Comparison of ENCODE assay signal across 23 cellular contexts in the genomic region with DNA sequence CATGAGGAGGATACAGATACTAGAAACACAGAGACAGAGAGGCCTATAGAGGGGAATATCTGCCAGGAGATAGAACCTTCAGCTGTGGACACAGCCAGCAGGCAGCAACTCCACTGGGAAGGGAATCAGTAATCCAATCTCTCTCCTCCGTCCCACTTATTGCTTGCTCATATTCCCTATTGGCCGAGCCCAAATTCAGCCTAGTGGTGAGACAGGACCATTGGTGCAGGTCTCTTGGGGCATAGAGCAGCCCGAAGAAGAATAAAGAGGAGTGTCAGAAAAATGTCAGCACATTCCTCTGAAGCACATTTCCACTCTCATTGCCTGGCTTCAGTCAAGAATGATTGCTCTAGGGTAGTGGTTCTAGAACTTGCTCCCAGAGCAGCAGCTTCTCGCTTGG.
"Had no signal": no experiment of that assay in that cellular context is flagged by ENCODE, and none has a peak within 500 bp of the region (broad histone marks: within the 10 kb centered on the region; RNA-seq: fewer than 3 reads in every experiment).

No MANE protein-coding gene starts in this region.

- H3K36me3 Mint-ChIP-seq: activated CD4-positive, alpha-beta memory T cell treated with anti-CD3 and anti-CD28 coated beads for 36 hours; activated naive CD4-positive, alpha-beta T cell treated with anti-CD3 and anti-CD28 coated beads, Interleukin-2, amount 10 ng/mL, durations not matched to agents 7 days and 5 days; activated naive CD8-positive, alpha-beta T cell treated with anti-CD3 and anti-CD28 coated beads for 36 hours; T-cell had no signal

- H3K27ac Mint-ChIP-seq: activated CD4-positive, alpha-beta memory T cell treated with anti-CD3 and anti-CD28 coated beads for 36 hours; activated CD4-positive, alpha-beta T cell treated with anti-CD3 and anti-CD28 coated beads, Interleukin-2, amount 10 ng/mL, durations not matched to agents 7 days and 5 days; activated naive CD4-positive, alpha-beta T cell treated with anti-CD3 and anti-CD28 coated beads, Interleukin-2, amount 10 ng/mL, durations not matched to agents 7 days and 5 days; activated naive CD8-positive, alpha-beta T cell treated with anti-CD3 and anti-CD28 coated beads for 36 hours; activated T-helper 17 cell treated with anti-CD3 and anti-CD28 coated beads, Interleukin-2, amount 50 U/mL, for 72 hours; T-cell had no signal

- H3K4me1 Mint-ChIP-seq: activated CD4-positive, alpha-beta T cell treated with anti-CD3 and anti-CD28 coated beads, Interleukin-2, amount 10 ng/mL, durations not matched to agents 7 days and 5 days; activated naive CD4-positive, alpha-beta T cell treated with anti-CD3 and anti-CD28 coated beads, Interleukin-2, amount 10 ng/mL, durations not matched to agents 7 days and 5 days; activated naive CD8-positive, alpha-beta T cell treated with anti-CD3 and anti-CD28 coated beads for 36 hours; activated T-helper 17 cell treated with anti-CD3 and anti-CD28 coated beads, Interleukin-2, amount 50 U/mL, for 72 hours; T-cell had no signal

- H3K4me3 Mint-ChIP-seq: activated CD4-positive, alpha-beta memory T cell treated with anti-CD3 and anti-CD28 coated beads for 36 hours; activated CD4-positive, alpha-beta T cell treated with anti-CD3 and anti-CD28 coated beads, Interleukin-2, amount 10 ng/mL, durations not matched to agents 7 days and 5 days; activated naive CD4-positive, alpha-beta T cell treated with anti-CD3 and anti-CD28 coated beads, Interleukin-2, amount 10 ng/mL, durations not matched to agents 7 days and 5 days; activated naive CD8-positive, alpha-beta T cell treated with anti-CD3 and anti-CD28 coated beads for 36 hours; activated T-helper 17 cell treated with anti-CD3 and anti-CD28 coated beads, Interleukin-2, amount 50 U/mL, for 72 hours; T-cell had no signal

- ATAC-seq: activated T-helper 17 cell treated with anti-CD3 and anti-CD28 coated beads, Interleukin-2, amount 50 U/mL, for 72 hours; K562; Panc1; Right ventricle myocardium inferior; T-cell had no signal

- DNase-seq: activated CD4-positive, alpha-beta memory T cell treated with anti-CD3 and anti-CD28 coated beads for 36 hours; activated CD4-positive, alpha-beta T cell treated with anti-CD3 and anti-CD28 coated beads, Interleukin-2, amount 10 ng/mL, durations not matched to agents 7 days and 5 days; activated CD4-positive, CD25-positive, alpha-beta regulatory T cell; activated CD8-positive, alpha-beta memory T cell treated with anti-CD3 and anti-CD28 coated beads for 24 hours; activated gamma-delta T cell treated with Interleukin-2 at 50 U/mL for 16 hours; activated naive CD4-positive, alpha-beta T cell treated with anti-CD3 and anti-CD28 coated beads, Interleukin-2, amount 10 ng/mL, durations not matched to agents 7 days and 5 days; activated naive CD8-positive, alpha-beta T cell treated with anti-CD3 and anti-CD28 coated beads for 36 hours; activated T-cell treated with anti-CD3 and anti-CD28 coated beads for 4 hours; activated T-cell treated with anti-CD3 and anti-CD28 coated beads, Interleukin-2, amount 50 U/mL, for 48 hours; Kasumi-1; NCI-H146; NCI-H187 treated with DMSO at 0.1 percent for 48 hours; NCI-H446; OCI-M1; RPMI8226; T-cell; T-helper 2 cell; T1000 had no signal

- H3K4me3 ChIP-seq: K562, SK-N-MC had no signal

- H3K27ac ChIP-seq: SK-N-MC had no signal

- H3K27me3 Mint-ChIP-seq: activated CD4-positive, alpha-beta memory T cell treated with anti-CD3 and anti-CD28 coated beads for 36 hours; activated CD4-positive, alpha-beta T cell treated with anti-CD3 and anti-CD28 coated beads, Interleukin-2, amount 10 ng/mL, durations not matched to agents 7 days and 5 days; activated naive CD4-positive, alpha-beta T cell treated with anti-CD3 and anti-CD28 coated beads, Interleukin-2, amount 10 ng/mL, durations not matched to agents 7 days and 5 days; activated naive CD8-positive, alpha-beta T cell treated with anti-CD3 and anti-CD28 coated beads for 36 hours; activated T-helper 17 cell treated with anti-CD3 and anti-CD28 coated beads, Interleukin-2, amount 50 U/mL, for 72 hours; T-cell had no signal
